ENCODE assay signal across 27 cellular contexts in genomic region chr6:100258752-100259151, GRCh38.
DNase-seq lines count a peak whose midpoint lies in the region; ATAC-seq and TF ChIP-seq lines count a peak whose summit lies in the region.
"Had no signal": no experiment of that assay in that cellular context is flagged by ENCODE, and none has a peak within 500 bp of the region (broad histone marks: within the 10 kb centered on the region; RNA-seq: fewer than 3 reads in every experiment).

No MANE protein-coding gene starts in this region.

- no peak overlapping the region for H2AFZ ChIP-seq in OCI-LY3 (ENCODE audit: low read depth, low read length)

- 61 to 69% methylated on average over 2 of the region's 2 CpGs for WGBS in upper lobe of left lung, 2 donors

- no peaks in the 10 kb centered on the region for H3K36me3 Mint-ChIP-seq in HFFc6 (ENCODE audit: low read depth)
- H3K36me3 Mint-ChIP-seq in memory B cell: no peaks in the 10 kb centered on the region
- H3K36me3 Mint-ChIP-seq: activated naive CD4-positive, alpha-beta T cell treated with anti-CD3 and anti-CD28 coated beads, Interleukin-2, amount 50 U/mL, for 24 hours; natural killer cell treated with Interleukin-12 subunit alpha and Interleukin-12 subunit beta and Interleukin-15 and Interleukin-18, amount 100 ng/mL, for 72 hours had no signal

- H3K4me1 Mint-ChIP-seq in HFFc6 (ENCODE audit: low read depth) (peaks cover 51% of the 10 kb centered on the region), memory B cell (peaks cover 11% of the 10 kb centered on the region)

- H3K36me3 ChIP-seq in OCI-LY3 (replicated peaks; ENCODE audit: low read depth, low read length): no peaks in the 10 kb centered on the region
- no peaks in the 10 kb centered on the region for H3K36me3 ChIP-seq in upper lobe of left lung
- H3K36me3 ChIP-seq: heart right ventricle, lower lobe of right lung, WERI-Rb-1 had no signal

- no peaks in the 10 kb centered on the region for H3K27me3 ChIP-seq in OCI-LY3 (ENCODE audit: low read depth, low read length)
- no peaks in the 10 kb centered on the region for H3K27me3 ChIP-seq in upper lobe of left lung
- H3K27me3 ChIP-seq: foreskin keratinocyte had no signal

- no peaks in the 10 kb centered on the region for H4K20me1 ChIP-seq in OCI-LY3 (ENCODE audit: insufficient read depth, low read length)

- TF ChIP-seq POLR2A in upper lobe of left lung (IDR thresholded peaks at IDR 0.05): no peak

- ATAC-seq in memory B cell (ENCODE audit: low read depth) (no peak), upper lobe of left lung (ENCODE audit: low FRiP score in 2 of 2) (no peak)
- ATAC-seq: esophagus mucosa; heart right ventricle; lower lobe of right lung; natural killer cell treated with Interleukin-12 subunit alpha and Interleukin-12 subunit beta and Interleukin-15 and Interleukin-18, amount 100 ng/mL, for 72 hours had no signal

- peak; percentile 34 for DNase-seq in NCI-H2227 treated with DMSO at 0.1 percent for 48 hours (lab: John Stamatoyannopoulos, UW)
- DNase-seq in NCI-H2227 (lab: John Stamatoyannopoulos, UW; ENCODE audit: unreplicated experiment): no peak
- DNase-seq in HFFc6: no peak
- DNase-seq in memory B cell (ENCODE audit: low spot score in 2 of 2): no peak
- DNase-seq in amniotic stem cell (lab: John Stamatoyannopoulos, UW): no peak
- DNase-seq in D341Med (ENCODE audit: low spot score): no peak
- no peak for DNase-seq in upper lobe of left lung
- DNase-seq: 8988T; activated CD4-positive, alpha-beta T cell treated with anti-CD3 and anti-CD28 coated beads for 48 hours; anterior cingulate cortex; CD4-positive, alpha-beta T cell; cortex of kidney; effector memory CD8-positive, alpha-beta T cell; EL; foreskin keratinocyte; H9; heart right ventricle; lower lobe of right lung; NCI-H1694 treated with DMSO at 0.1 percent for 48 hours; NCI-H2171; stimulated activated naive CD4-positive, alpha-beta T cell; WERI-Rb-1 had no signal

- H3K27me3 Mint-ChIP-seq in HFFc6 (ENCODE audit: insufficient read depth) (no peaks in the 10 kb centered on the region), memory B cell (peaks cover 2% of the 10 kb centered on the region)
- H3K27me3 Mint-ChIP-seq: CD4-positive, alpha-beta T cell; effector memory CD8-positive, alpha-beta T cell; natural killer cell treated with Interleukin-12 subunit alpha and Interleukin-12 subunit beta and Interleukin-15 and Interleukin-18, amount 100 ng/mL, for 72 hours had no signal

- H3K9me3 Mint-ChIP-seq in HFFc6 (no peaks in the 10 kb centered on the region), memory B cell (no peaks in the 10 kb centered on the region)
- H3K9me3 Mint-ChIP-seq: activated naive CD4-positive, alpha-beta T cell treated with anti-CD3 and anti-CD28 coated beads, Interleukin-2, amount 50 U/mL, for 24 hours; CD4-positive, alpha-beta T cell; effector memory CD8-positive, alpha-beta T cell; H9 had no signal

- peak overlapping the region; percentile 4; the same call in 1 of the 2 replicates for H3K4me3 Mint-ChIP-seq in HFFc6
- peak overlapping the region; percentile 18 for H3K4me3 Mint-ChIP-seq in memory B cell
- H3K4me3 Mint-ChIP-seq: activated naive CD4-positive, alpha-beta T cell treated with anti-CD3 and anti-CD28 coated beads, Interleukin-2, amount 50 U/mL, for 24 hours; CD4-positive, alpha-beta T cell; H9 had no signal

- H3K9me3 ChIP-seq in OCI-LY3 (ENCODE audit: insufficient read depth, low read length) (no peaks in the 10 kb centered on the region), upper lobe of left lung (no peaks in the 10 kb centered on the region)
- H3K9me3 ChIP-seq: heart right ventricle, lower lobe of right lung had no signal

- H3K9ac ChIP-seq in OCI-LY3 (ENCODE audit: low read length): no peak overlapping the region

- no peak for TF ChIP-seq CTCF in HFFc6 (IDR thresholded peaks at IDR 0.05)
- no peak for TF ChIP-seq CTCF in OCI-LY3 (IDR thresholded peaks at IDR 0.05; ENCODE audit: low read depth, low read length)
- TF ChIP-seq CTCF in upper lobe of left lung (IDR thresholded peaks at IDR 0.05): no peak

- TF ChIP-seq EP300 in upper lobe of left lung (IDR thresholded peaks at IDR 0.05): no peak

- H3K27ac ChIP-seq in OCI-LY3 (ENCODE audit: low read length) (no peak overlapping the region), upper lobe of left lung (no peak overlapping the region)
- H3K27ac ChIP-seq: foreskin keratinocyte, heart right ventricle, lower lobe of right lung, RWPE1, WERI-Rb-1 had no signal

- H3K4me3 ChIP-seq in OCI-LY3 (ENCODE audit: low read length): no peak overlapping the region
- no peak overlapping the region for H3K4me3 ChIP-seq in upper lobe of left lung
- H3K4me3 ChIP-seq: heart right ventricle, lower lobe of right lung had no signal

- peaks cover 12% of the 10 kb centered on the region for H3K4me1 ChIP-seq in OCI-LY3 (ENCODE audit: low read length)
- no peaks in the 10 kb centered on the region for H3K4me1 ChIP-seq in upper lobe of left lung
- H3K4me1 ChIP-seq: foreskin keratinocyte, heart right ventricle, lower lobe of right lung had no signal

- no peaks in the 10 kb centered on the region for H3K79me2 ChIP-seq in OCI-LY3 (ENCODE audit: low read length)

- H3K4me2 ChIP-seq in OCI-LY3 (ENCODE audit: low read length): peak overlapping the region; percentile 22

- H3K27ac Mint-ChIP-seq in HFFc6 (peak overlapping the region; percentile 50), memory B cell (no peak overlapping the region)
- H3K27ac Mint-ChIP-seq: activated naive CD4-positive, alpha-beta T cell treated with anti-CD3 and anti-CD28 coated beads, Interleukin-2, amount 50 U/mL, for 24 hours; CD4-positive, alpha-beta T cell; H9; natural killer cell treated with Interleukin-12 subunit alpha and Interleukin-12 subunit beta and Interleukin-15 and Interleukin-18, amount 100 ng/mL, for 72 hours had no signal
